ENCODE assay signal across 1 cellular context in genomic region chr13:34349091-34349722, GRCh38.
TF ChIP-seq lines count a peak whose summit lies in the region.

No MANE protein-coding gene starts in this region.

TF ChIP-seq in SK-N-SH, 30 proteins besides CTCF, POLR2A, EP300 and RAD21 (continued from another document):
- TF ChIP-seq REST (IDR thresholded peaks at IDR 0.05; ENCODE audit: low read depth, low read length), result peak; percentile 65; the same call in 1 of the 2 replicates
- TF ChIP-seq FOSL2 (IDR thresholded peaks at IDR 0.05; ENCODE audit: borderline replicate concordance, low read depth), result peak; percentile 89
